1 cellular context compared by ENCODE assay signal in the genomic region with DNA sequence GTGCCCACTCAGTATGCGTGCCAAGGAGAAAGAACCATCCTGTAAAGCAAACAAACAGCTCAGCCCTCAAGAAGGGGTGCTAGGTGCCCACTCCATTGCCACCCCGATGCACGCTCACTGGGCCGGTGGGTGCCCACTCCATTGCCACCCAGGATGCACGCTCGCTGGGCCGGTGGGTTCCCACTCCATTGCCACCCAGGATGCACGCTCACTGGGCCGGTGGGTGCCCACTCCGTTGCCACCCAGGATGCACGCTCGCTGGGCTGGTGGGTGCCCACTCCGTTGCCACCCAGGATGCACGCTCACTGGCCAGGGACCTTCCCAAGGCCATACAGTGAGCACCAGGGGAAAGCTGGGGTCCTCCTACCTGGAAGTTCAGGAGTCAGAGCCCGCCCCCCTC.
TF ChIP-seq lines count a peak whose summit lies in the region.

No MANE protein-coding gene starts in this region.

TF ChIP-seq in HepG2, 621 proteins besides CTCF, POLR2A, EP300 and RAD21:
- TF ChIP-seq RFXAP (CRISPR knock-in tag; IDR thresholded peaks at IDR 0.05; ENCODE audit: borderline replicate concordance) (no peak), HNRNPL (IDR thresholded peaks at IDR 0.05; ENCODE audit: low read depth, low read length) (peak; percentile 52; the same call in 1 of the 2 replicates), NCOR1 (IDR thresholded peaks at IDR 0.05; ENCODE audit: borderline replicate concordance, low read length) (no peak)
